ENCODE assay signal across 16 cellular contexts in the genomic region with DNA sequence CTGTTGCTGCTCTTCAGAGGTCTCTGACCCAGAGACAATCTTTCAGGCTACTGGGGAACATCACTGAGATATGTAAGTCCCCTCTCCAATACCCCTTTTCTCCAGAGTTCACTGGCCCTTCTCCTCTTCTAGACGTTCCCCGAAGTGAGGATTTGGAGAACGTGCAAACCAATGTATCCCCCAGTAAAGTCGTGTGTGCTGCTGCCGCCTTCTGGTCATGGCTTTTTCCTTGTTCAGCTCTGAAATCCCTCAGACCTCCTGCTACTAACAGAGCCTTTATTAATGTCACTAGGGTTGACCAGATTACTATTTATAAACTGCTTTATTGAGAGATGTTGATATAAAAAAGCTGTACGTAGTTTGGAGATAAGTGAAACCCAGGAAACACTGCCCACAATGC.
A peak's percentile ranks its signal among the peaks of the same experiment; 100 is the strongest.
DNase-seq lines count a peak whose midpoint lies in the region; ATAC-seq and TF ChIP-seq lines count a peak whose summit lies in the region.
"Had no signal": no experiment of that assay in that cellular context is flagged by ENCODE, and none has a peak within 500 bp of the region (broad histone marks: within the 10 kb centered on the region; RNA-seq: fewer than 3 reads in every experiment).

No MANE protein-coding gene starts in this region.

- H3K27ac Mint-ChIP-seq in type B pancreatic cell: no peak overlapping the region
- H3K27ac Mint-ChIP-seq: activated CD8-positive, alpha-beta T cell treated with anti-CD3 and anti-CD28 coated beads for 36 hours; activated naive CD4-positive, alpha-beta T cell treated with anti-CD3 and anti-CD28 coated beads, Interleukin-2, amount 10 ng/mL, durations not matched to agents 7 days and 5 days; IgD-negative memory B cell; naive B cell; T-helper 17 cell had no signal

- no peak overlapping the region for H3K9ac ChIP-seq in SU-DHL-6 (ENCODE audit: low read length)
- H3K9ac ChIP-seq in colonic mucosa (ENCODE audit: low read depth in 2 of 2, low read length in 2 of 2): no peak overlapping the region

- no peaks in the 10 kb centered on the region for H3K79me2 ChIP-seq in SU-DHL-6 (ENCODE audit: insufficient read depth, low read length)

- DNase-seq in NCI-H2171 treated with DMSO at 0.1 percent for 48 hours (lab: John Stamatoyannopoulos, UW) (peak; percentile 17), NCI-H2171 (lab: John Stamatoyannopoulos, UW) (no peak), iPS DF 6.9 (ENCODE audit: low read depth, low spot score) (peak; percentile 52), type B pancreatic cell (ENCODE audit: extremely low spot score, unreplicated experiment) (no peak), colonic mucosa (no peak)
- DNase-seq in activated effector memory CD4-positive, alpha-beta T cell treated with anti-CD3 and anti-CD28 coated beads, Interleukin-2, amount 50 U/mL, for 16 hours: no peak
- DNase-seq: activated CD8-positive, alpha-beta T cell treated with anti-CD3 and anti-CD28 coated beads for 36 hours; activated naive CD4-positive, alpha-beta T cell treated with anti-CD3 and anti-CD28 coated beads, Interleukin-2, amount 10 ng/mL, durations not matched to agents 7 days and 5 days; central memory CD4-positive, alpha-beta T cell; naive B cell; NCI-H1694 treated with DMSO at 0.1 percent for 48 hours; T-helper 17 cell had no signal

- intact Hi-C loops in colonic mucosa (cut with DNase I): no loop called here

- TF ChIP-seq CTCF in SU-DHL-6 (IDR thresholded peaks at IDR 0.05; ENCODE audit: insufficient read depth, low read length, poor library complexity, severe bottlenecking): no peak
- peak; percentile 60 for TF ChIP-seq CTCF in type B pancreatic cell (conservative IDR thresholded peaks at IDR 0.05)
- no peak for TF ChIP-seq CTCF in colonic mucosa (IDR thresholded peaks at IDR 0.05)

- H3K36me3 Mint-ChIP-seq in type B pancreatic cell: no peaks in the 10 kb centered on the region
- H3K36me3 Mint-ChIP-seq: activated naive CD4-positive, alpha-beta T cell treated with anti-CD3 and anti-CD28 coated beads, Interleukin-2, amount 10 ng/mL, durations not matched to agents 7 days and 5 days; IgD-negative memory B cell; naive B cell had no signal

- H3K4me2 ChIP-seq in SU-DHL-6 (ENCODE audit: low read depth, low read length, poor library complexity, severe bottlenecking): no peak overlapping the region

- H3F3A ChIP-seq in SU-DHL-6 (ENCODE audit: insufficient read depth): no peaks in the 10 kb centered on the region

- H3K36me3 ChIP-seq in SU-DHL-6 (ENCODE audit: low read length) (peaks cover 2% of the 10 kb centered on the region; the same call in 1 of the 2 replicates), iPS DF 6.9 (ENCODE audit: control insufficient read depth, insufficient read depth, low read length) (no peaks in the 10 kb centered on the region), colonic mucosa (no peaks in the 10 kb centered on the region)
- H3K36me3 ChIP-seq: tibial nerve had no signal

- H2AFZ ChIP-seq in SU-DHL-6 (ENCODE audit: low read depth, low read length, severe bottlenecking): peak overlapping the region; percentile 84

- no peak for ATAC-seq in GM18858 (IDR thresholded peaks at IDR 0.05; ENCODE audit: unreplicated experiment)
- ATAC-seq: activated CD8-positive, alpha-beta T cell treated with anti-CD3 and anti-CD28 coated beads for 36 hours; T-helper 17 cell had no signal

- no CpG with 5 or more reads among the region's 6 CpGs for WGBS in iPS DF 6.9 (ENCODE audit: insufficient coverage, insufficient read length)

- peaks cover 4% of the 10 kb centered on the region for H3K4me1 Mint-ChIP-seq in type B pancreatic cell (ENCODE audit: unreplicated experiment)
- H3K4me1 Mint-ChIP-seq: activated naive CD4-positive, alpha-beta T cell treated with anti-CD3 and anti-CD28 coated beads, Interleukin-2, amount 10 ng/mL, durations not matched to agents 7 days and 5 days; IgD-negative memory B cell; naive B cell; T-helper 17 cell had no signal

- H3K4me3 Mint-ChIP-seq in type B pancreatic cell: no peak overlapping the region
- H3K4me3 Mint-ChIP-seq: activated CD8-positive, alpha-beta T cell treated with anti-CD3 and anti-CD28 coated beads for 36 hours; activated naive CD4-positive, alpha-beta T cell treated with anti-CD3 and anti-CD28 coated beads, Interleukin-2, amount 10 ng/mL, durations not matched to agents 7 days and 5 days; IgD-negative memory B cell; naive B cell; T-helper 17 cell had no signal

- H3K27me3 ChIP-seq in SU-DHL-6 (ENCODE audit: low read length) (no peaks in the 10 kb centered on the region), iPS DF 6.9 (ENCODE audit: control insufficient read depth, insufficient read depth, low read length) (no peaks in the 10 kb centered on the region), colonic mucosa (no peaks in the 10 kb centered on the region)
- H3K27me3 ChIP-seq: tibial nerve had no signal

- no peaks in the 10 kb centered on the region for H3K9me2 ChIP-seq in SU-DHL-6 (replicated peaks; ENCODE audit: insufficient read depth, low read length)

- H3K4me1 ChIP-seq in iPS DF 6.9 (ENCODE audit: control insufficient read depth, insufficient read depth, low read length): no peaks in the 10 kb centered on the region
- no peaks in the 10 kb centered on the region for H3K4me1 ChIP-seq in colonic mucosa
- H3K4me1 ChIP-seq: tibial nerve had no signal

- no peak overlapping the region for H3K4me3 ChIP-seq in SU-DHL-6 (ENCODE audit: insufficient read depth, low read length, poor library complexity, severe bottlenecking)
- H3K4me3 ChIP-seq in iPS DF 6.9 (ENCODE audit: low read length): no peak overlapping the region
- H3K4me3 ChIP-seq in colonic mucosa: no peak overlapping the region
- H3K4me3 ChIP-seq: tibial nerve had no signal

- H3K27ac ChIP-seq in SU-DHL-6 (ENCODE audit: low read depth, low read length): no peak overlapping the region
- no peak overlapping the region for H3K27ac ChIP-seq in iPS DF 6.9 (ENCODE audit: low read length)
- H3K27ac ChIP-seq in colonic mucosa: no peak overlapping the region
- H3K27ac ChIP-seq: tibial nerve had no signal

- H3K9me3 ChIP-seq in SU-DHL-6 (ENCODE audit: insufficient read depth, low read length) (peaks cover 9% of the 10 kb centered on the region; the same call in 1 of the 2 replicates), iPS DF 6.9 (ENCODE audit: control insufficient read depth, insufficient read depth, low read length) (no peaks in the 10 kb centered on the region), colonic mucosa (no peaks in the 10 kb centered on the region)
- H3K9me3 ChIP-seq: tibial nerve had no signal

- peaks cover 3% of the 10 kb centered on the region for H3K27me3 Mint-ChIP-seq in type B pancreatic cell
- H3K27me3 Mint-ChIP-seq: activated CD8-positive, alpha-beta T cell treated with anti-CD3 and anti-CD28 coated beads for 36 hours; activated naive CD4-positive, alpha-beta T cell treated with anti-CD3 and anti-CD28 coated beads, Interleukin-2, amount 10 ng/mL, durations not matched to agents 7 days and 5 days; IgD-negative memory B cell; naive B cell; T-helper 17 cell had no signal

- no peaks in the 10 kb centered on the region for H3K9me3 Mint-ChIP-seq in type B pancreatic cell

- H4K20me1 ChIP-seq in SU-DHL-6 (ENCODE audit: low read depth, low read length): no peaks in the 10 kb centered on the region

Comparison
In these comparisons a context has a peak if more than half of its experiments do, and no peak if none do; other contexts are left out.
1. DNase-seq: peak in NCI-H2171 treated with DMSO at 0.1 percent for 48 hours (single experiment) and iPS DF 6.9 (single experiment); none in NCI-H2171 (single experiment), type B pancreatic cell (single experiment), colonic mucosa (single experiment) and activated effector memory CD4-positive, alpha-beta T cell treated with anti-CD3 and anti-CD28 coated beads, Interleukin-2, amount 50 U/mL, for 16 hours (single experiment).